ENCODE assay signal across 8 cellular contexts in the genomic region with DNA sequence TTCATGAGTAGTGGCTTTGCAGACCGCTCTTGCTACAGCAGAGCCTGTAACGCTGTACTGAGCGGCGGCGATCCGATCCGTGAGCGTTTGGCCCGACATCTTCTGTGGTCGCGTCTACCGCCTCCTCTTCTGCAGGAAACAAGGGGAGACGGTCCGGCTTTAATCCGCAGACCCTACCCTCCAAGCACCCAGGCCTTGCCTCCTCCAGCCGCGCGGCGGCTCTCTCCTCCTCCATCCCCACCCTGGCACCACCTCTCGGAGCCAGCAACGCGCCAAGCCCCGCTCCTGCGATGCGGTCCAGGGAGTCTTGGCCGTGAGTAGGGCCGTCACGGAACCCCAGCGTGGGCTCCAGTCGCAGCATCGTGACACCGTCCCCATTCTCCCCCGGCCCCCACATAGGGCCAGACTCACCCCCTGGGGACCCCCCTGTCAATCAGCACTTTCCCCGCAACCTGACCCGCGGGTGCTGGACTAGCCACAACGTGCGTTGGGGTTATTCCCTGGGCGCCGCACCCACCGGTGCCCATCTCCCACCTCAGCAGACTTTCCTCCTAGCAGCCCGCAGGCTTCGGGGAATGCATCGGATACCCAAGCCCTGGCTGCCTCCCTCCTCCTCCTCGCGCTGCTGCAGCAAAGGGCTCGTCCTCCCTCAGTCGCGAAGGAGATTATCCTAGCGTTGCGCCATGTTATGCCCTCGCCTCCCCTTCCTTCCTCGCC. TPM values are rescaled to one million over a fixed set of nuclear protein-coding genes. Genes with fewer than 3 reads are reported as not detected.
DNase-seq lines count a peak whose midpoint lies in the region; ATAC-seq, FAIRE-seq and TF ChIP-seq lines count a peak whose summit lies in the region.

No MANE protein-coding gene starts in this region.

- H3K23ac ChIP-seq in mesenchymal stem cell (ENCODE audit: low read length in 2 of 2), result peak overlapping the region in 1 of 2 experiments; percentile 78

- H4K8ac ChIP-seq in mesenchymal stem cell (ENCODE audit: low read length), result no peak overlapping the region

- CTCF ChIA-PET in A549 (lab: Yijun Ruan, JAX), result no interaction called here

- TF ChIP-seq RAD21 in A549 (conservative IDR thresholded peaks at IDR 0.05 in 1 of 2, IDR thresholded peaks at IDR 0.05 in 1 of 2), result no peak

- TF ChIP-seq CTCF in A549 (IDR thresholded peaks at IDR 0.05) (no peak), HFF-Myc (IDR thresholded peaks at IDR 0.05; ENCODE audit: low read depth, low read length, missing control alignments) (no peak)

- peak overlapping the region; percentile 63 for H2AFZ ChIP-seq in mesenchymal stem cell (ENCODE audit: low read depth, low read length)

- H4K91ac ChIP-seq in mesenchymal stem cell (ENCODE audit: low read length), result no peak overlapping the region

- DNase-seq in A549 (ENCODE audit: low read depth in 1 of 2, low spot score in 1 of 2) (no peak), HFF-Myc (ENCODE audit: extremely low read depth, low read depth) (no peak), mesenchymal stem cell (peak; percentile 1), aorta (peak; percentile 40 to 79), GM19240 (ENCODE audit: insufficient read length, low spot score) (no peak), GOT3 (lab: John Stamatoyannopoulos, UW) (no peak)

- no peak for TF ChIP-seq POLR2A in A549 (IDR thresholded peaks at IDR 0.05; ENCODE audit: low read length)

- H3K14ac ChIP-seq in mesenchymal stem cell (ENCODE audit: low read length in 2 of 2), result no peak overlapping the region

- no peak overlapping the region for H2BK5ac ChIP-seq in mesenchymal stem cell (ENCODE audit: low read depth, low read length, poor library complexity, severe bottlenecking)

- no peaks in the 10 kb centered on the region for H3K4me1 ChIP-seq in A549
- H3K4me1 ChIP-seq in mesenchymal stem cell (ENCODE audit: control insufficient read depth, insufficient read depth, low read depth, low read length), result peaks cover 16% of the 10 kb centered on the region
- no peaks in the 10 kb centered on the region for H3K4me1 ChIP-seq in aorta (ENCODE audit: control insufficient read depth in 1 of 2, insufficient read depth in 2 of 2, low read length in 2 of 2)

- H2BK12ac ChIP-seq in mesenchymal stem cell (ENCODE audit: low read length in 2 of 2), result no peak overlapping the region

- H3K4me3 ChIP-seq in A549, result peak overlapping the region; percentile 69
- peak overlapping the region; percentile 31; the same call in 1 of the 2 replicates for H3K4me3 ChIP-seq in HFF-Myc (replicated peaks; ENCODE audit: low read depth, low read length)
- peak overlapping the region; percentile 62 to 70 for H3K4me3 ChIP-seq in mesenchymal stem cell (ENCODE audit: insufficient read depth in 1 of 2, low read depth in 1 of 2, low read length in 2 of 2)
- H3K4me3 ChIP-seq in aorta (ENCODE audit: low read length in 2 of 2), result peak overlapping the region; percentile 13 to 66

- no peak for TF ChIP-seq EP300 in A549 (IDR thresholded peaks at IDR 0.05)

- ATAC-seq in A549, result peak; percentile 71 to 74; a peak in 5 of 6 replicates
- peak; percentile 74 for ATAC-seq in aorta (ENCODE audit: low FRiP score)
- no peak for ATAC-seq in HG03045 (IDR thresholded peaks at IDR 0.05; ENCODE audit: unreplicated experiment)

- H3K27ac ChIP-seq in A549 (peak overlapping the region in 1 of 2 experiments; percentile 74; a peak in 2 of 6 replicates), cingulate gyrus (ENCODE audit: low read depth, low read length) (peak overlapping the region; percentile 71), mesenchymal stem cell (ENCODE audit: low read length, poor library complexity, severe bottlenecking) (no peak overlapping the region), aorta (ENCODE audit: low read depth in 1 of 2, low read length in 2 of 2) (no peak overlapping the region)

- H3K4me2 ChIP-seq in A549 (peak overlapping the region; percentile 96), mesenchymal stem cell (ENCODE audit: low read length, poor library complexity, severe bottlenecking) (peak overlapping the region; percentile 99)

- POLR2A ChIA-PET in A549 (lab: Yijun Ruan, JAX), result no interaction called here

- H3K36me3 ChIP-seq in mesenchymal stem cell (ENCODE audit: control insufficient read depth in 1 of 2, insufficient read depth in 2 of 2, low read depth in 1 of 2, low read length in 2 of 2) (peaks cover 0 to 3% of the 10 kb centered on the region in 2 experiments), aorta (ENCODE audit: control insufficient read depth in 1 of 2, insufficient read depth in 2 of 2, low read length in 1 of 2) (no peaks in the 10 kb centered on the region)

- H2BK15ac ChIP-seq in mesenchymal stem cell (ENCODE audit: low read depth, poor library complexity, severe bottlenecking), result no peak overlapping the region

- H3K4ac ChIP-seq in mesenchymal stem cell (ENCODE audit: low read depth in 1 of 2, low read length in 2 of 2), result no peak overlapping the region

- H2BK120ac ChIP-seq in mesenchymal stem cell (ENCODE audit: low read depth, low read length), result no peak overlapping the region

- peaks cover 28 to 43% of the 10 kb centered on the region in 2 experiments for H3K27me3 ChIP-seq in mesenchymal stem cell (ENCODE audit: control insufficient read depth in 1 of 2, insufficient read depth in 1 of 2, low read length in 2 of 2)
- H3K27me3 ChIP-seq in aorta (ENCODE audit: control insufficient read depth in 1 of 2, insufficient read depth in 2 of 2, low read length in 1 of 2), result no peaks in the 10 kb centered on the region

- peaks cover 5% of the 10 kb centered on the region; the same call in 2 of the 3 replicates for H3K9me3 ChIP-seq in A549
- H3K9me3 ChIP-seq in mesenchymal stem cell (ENCODE audit: control insufficient read depth, low read length), result peaks cover 30% of the 10 kb centered on the region
- no peaks in the 10 kb centered on the region for H3K9me3 ChIP-seq in aorta (ENCODE audit: control insufficient read depth, low read length)

- H3K18ac ChIP-seq in mesenchymal stem cell (ENCODE audit: low read depth in 1 of 2, low read length in 2 of 2), result no peak overlapping the region

- no peak overlapping the region for H3K9ac ChIP-seq in mesenchymal stem cell (ENCODE audit: low read length)

- WGBS in A549 (ENCODE audit: missing lambda C conversion rate), result 77% methylated on average over 29 of the region's 53 CpGs
- 2% methylated on average over 50 of the region's 53 CpGs for WGBS in mesenchymal stem cell
- WGBS in aorta, 2 donors, result 3 to 4% methylated on average over 50 to 53 of the region's 53 CpGs

- FAIRE-seq in A549 (lab: Jason Lieb, UNC), result no peak

- H3K79me1 ChIP-seq in mesenchymal stem cell (replicated peaks; ENCODE audit: low read length, poor library complexity, severe bottlenecking), result no peaks in the 10 kb centered on the region

- no peak overlapping the region for H2AK5ac ChIP-seq in mesenchymal stem cell (ENCODE audit: low read length, severe bottlenecking)

- intact Hi-C loops in aorta (cut with DNase I), result no loop called here

TF ChIP-seq in A549, 52 proteins besides CTCF, POLR2A, EP300 and RAD21 (continues in another document):
- TF ChIP-seq JUN (IDR thresholded peaks at IDR 0.05) (no peak), EHMT2 (IDR thresholded peaks at IDR 0.05; ENCODE audit: low read depth) (no peak), FOSB (CRISPR knock-in tag; IDR thresholded peaks at IDR 0.05) (no peak), CHD2 (IDR thresholded peaks at IDR 0.05; ENCODE audit: low read length, partially characterized antibody) (no peak), TFCP2L1 (CRISPR knock-in tag; IDR thresholded peaks at IDR 0.05) (no peak), TP53 (CRISPR knock-in tag; IDR thresholded peaks at IDR 0.05) (no peak), MAFK (IDR thresholded peaks at IDR 0.05; ENCODE audit: partially characterized antibody) (no peak), JUNB (IDR thresholded peaks at IDR 0.05) (no peak), NFE2L2 (conservative IDR thresholded peaks at IDR 0.05; ENCODE audit: low read length) (no peak), KDM1A (IDR thresholded peaks at IDR 0.05; ENCODE audit: low read depth) (no peak), NPAS2 (CRISPR knock-in tag; IDR thresholded peaks at IDR 0.05; ENCODE audit: borderline replicate concordance) (no peak), EHF (CRISPR knock-in tag; IDR thresholded peaks at IDR 0.05) (no peak), HOXB13 (CRISPR knock-in tag; IDR thresholded peaks at IDR 0.05; ENCODE audit: low read depth) (no peak), RFX5 (IDR thresholded peaks at IDR 0.05) (no peak), HDAC2 (IDR thresholded peaks at IDR 0.05) (no peak), RNF2 (IDR thresholded peaks at IDR 0.05; ENCODE audit: borderline replicate concordance, low read depth) (no peak)
- TF ChIP-seq, protein P1, sequence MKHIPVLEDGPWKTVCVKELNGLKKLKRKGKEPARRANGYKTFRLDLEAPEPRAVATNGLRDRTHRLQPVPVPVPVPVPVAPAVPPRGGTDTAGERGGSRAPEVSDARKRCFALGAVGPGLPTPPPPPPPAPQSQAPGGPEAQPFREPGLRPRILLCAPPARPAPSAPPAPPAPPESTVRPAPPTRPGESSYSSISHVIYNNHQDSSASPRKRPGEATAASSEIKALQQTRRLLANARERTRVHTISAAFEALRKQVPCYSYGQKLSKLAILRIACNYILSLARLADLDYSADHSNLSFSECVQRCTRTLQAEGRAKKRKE (CRISPR knock-in tag; IDR thresholded peaks at IDR 0.05; ENCODE audit: low read depth), result no peak
- TF ChIP-seq, protein P2, sequence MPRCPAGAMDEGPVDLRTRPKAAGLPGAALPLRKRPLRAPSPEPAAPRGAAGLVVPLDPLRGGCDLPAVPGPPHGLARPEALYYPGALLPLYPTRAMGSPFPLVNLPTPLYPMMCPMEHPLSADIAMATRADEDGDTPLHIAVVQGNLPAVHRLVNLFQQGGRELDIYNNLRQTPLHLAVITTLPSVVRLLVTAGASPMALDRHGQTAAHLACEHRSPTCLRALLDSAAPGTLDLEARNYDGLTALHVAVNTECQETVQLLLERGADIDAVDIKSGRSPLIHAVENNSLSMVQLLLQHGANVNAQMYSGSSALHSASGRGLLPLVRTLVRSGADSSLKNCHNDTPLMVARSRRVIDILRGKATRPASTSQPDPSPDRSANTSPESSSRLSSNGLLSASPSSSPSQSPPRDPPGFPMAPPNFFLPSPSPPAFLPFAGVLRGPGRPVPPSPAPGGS (IDR thresholded peaks at IDR 0.05), result no peak

RNA-seq across cellular contexts. Expression of a gene that starts 0.9 kb away (rescaled TPM):
- polyA plus RNA-seq in A549 (2011; rRNA removed), result 0.08 and 0.13 TPM in 2 replicates
- polyA plus RNA-seq in A549 (2012; cell fraction: cytosol; rRNA removed), result 0.07 and 0.12 TPM in 2 replicates
- polyA plus RNA-seq in A549 (2012; cell fraction: nucleus; rRNA removed), result 0.05 and 0.14 TPM in 2 replicates
- 0.07 to 0.39 TPM (median 0.34 TPM) in 3 replicates for polyA plus RNA-seq in A549 (2017; fragmentation: RNase III; extraction: RNeasy Plus Mini Kit Qiagen cat#74134 plus additional on column Dnase treatment)
- 0.39 and 0.41 TPM in 2 replicates for polyA minus RNA-seq in A549 (2011; rRNA and poly(A)+ RNA removed)
- polyA plus RNA-seq in mesenchymal stem cell (2013, experiment 1 of 2), result 0.06 TPM
- 0.03 TPM for polyA plus RNA-seq in mesenchymal stem cell (2013, experiment 2 of 2)
- total RNA-seq in aorta, result 1 to 10 TPM; 2.1 to 4.3 TPM
- under 1 TPM; 0.25 to 0.51 TPM for polyA plus RNA-seq in aorta

Comparison
In these comparisons a context has a peak if more than half of its experiments do, and no peak if none do; other contexts are left out.
1. DNase-seq: peak in mesenchymal stem cell (single experiment) and aorta (2 of 2); none in A549 (0 of 2), HFF-Myc (single experiment), GM19240 (single experiment) and GOT3 (single experiment).
2. Peak in every context shown above with its lines, with median percentiles within 50 percentile points of each other: H3K4me3 ChIP-seq.